Comparison of ENCODE assay signal across 1 cellular context in the genomic region with DNA sequence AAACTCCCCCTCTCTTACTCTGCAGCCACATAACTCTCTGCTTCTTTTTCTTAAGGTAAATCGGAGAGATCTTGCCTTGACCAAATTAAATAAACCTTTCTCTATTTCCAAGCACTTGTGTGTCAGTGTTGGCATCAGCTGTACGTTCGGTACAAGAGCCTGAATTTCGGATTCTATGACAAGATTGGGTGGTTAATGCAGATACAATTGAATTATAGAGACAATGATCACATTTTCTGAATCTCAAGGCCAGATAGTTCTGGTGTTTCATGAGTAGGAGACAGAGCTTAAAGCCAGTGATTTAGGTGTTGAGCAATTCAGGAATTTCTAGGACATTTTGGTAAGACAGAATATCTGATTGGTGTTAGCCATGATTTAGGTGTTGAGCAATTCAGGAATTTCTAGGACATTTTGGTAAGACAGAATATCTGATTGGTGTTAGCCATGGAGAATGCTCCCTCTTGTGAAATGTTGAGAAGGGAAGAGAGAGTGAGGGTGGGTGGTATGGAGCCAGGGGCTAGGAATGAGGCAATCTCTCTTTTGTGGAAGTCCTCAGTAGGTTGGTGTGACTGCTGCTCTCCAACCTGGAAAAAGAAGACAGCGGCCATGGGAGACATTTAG.
TF ChIP-seq lines count a peak whose summit lies in the region.

No MANE protein-coding gene starts in this region.

TF ChIP-seq in SK-N-SH, 30 proteins besides CTCF, POLR2A, EP300 and RAD21 (continued from another document):
- TF ChIP-seq, protein P1, sequence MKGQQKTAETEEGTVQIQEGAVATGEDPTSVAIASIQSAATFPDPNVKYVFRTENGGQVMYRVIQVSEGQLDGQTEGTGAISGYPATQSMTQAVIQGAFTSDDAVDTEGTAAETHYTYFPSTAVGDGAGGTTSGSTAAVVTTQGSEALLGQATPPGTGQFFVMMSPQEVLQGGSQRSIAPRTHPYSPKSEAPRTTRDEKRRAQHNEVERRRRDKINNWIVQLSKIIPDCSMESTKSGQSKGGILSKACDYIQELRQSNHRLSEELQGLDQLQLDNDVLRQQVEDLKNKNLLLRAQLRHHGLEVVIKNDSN (IDR thresholded peaks at IDR 0.05; ENCODE audit: borderline replicate concordance, low read depth): no peak
- no peak for TF ChIP-seq NFIC (IDR thresholded peaks at IDR 0.05; ENCODE audit: borderline replicate concordance)
- no peak for TF ChIP-seq FOXJ3 (CRISPR knock-in tag; IDR thresholded peaks at IDR 0.05)
- no peak for TF ChIP-seq POLR2AphosphoS5 (IDR thresholded peaks at IDR 0.05; ENCODE audit: low read depth, low read length)
- TF ChIP-seq FOSL2 (IDR thresholded peaks at IDR 0.05; ENCODE audit: borderline replicate concordance, low read depth): no peak
